Comparison of ENCODE assay signal across 8 cellular contexts in genomic region chr7:152436279-152437147, GRCh38. TPM values are rescaled to one million over a fixed set of nuclear protein-coding genes. Genes with fewer than 3 reads are reported as not detected.
DNase-seq lines count a peak whose midpoint lies in the region; ATAC-seq and TF ChIP-seq lines count a peak whose summit lies in the region.

No MANE protein-coding gene starts in this region.

- peaks cover 15% of the 10 kb centered on the region for H3K27me3 Mint-ChIP-seq in GM23338 (ENCODE audit: insufficient read depth, low read depth, poor library complexity)
- H3K27me3 Mint-ChIP-seq in neural crest cell (ENCODE audit: low read depth) = peaks cover 4% of the 10 kb centered on the region

- H3K27me3 ChIP-seq in GM23338 (ENCODE audit: insufficient read depth) (peaks cover 25% of the 10 kb centered on the region), stomach (no peaks in the 10 kb centered on the region)

- TF ChIP-seq CTCF in GM23338 (conservative IDR thresholded peaks at IDR 0.05; ENCODE audit: low read depth in 2 of 2) = no peak
- TF ChIP-seq CTCF in LNCaP clone FGC (IDR thresholded peaks at IDR 0.05; ENCODE audit: control insufficient read depth, extremely low read depth, insufficient read depth) = no peak
- TF ChIP-seq CTCF in foreskin fibroblast (IDR thresholded peaks at IDR 0.05; ENCODE audit: low read depth, low read length) = no peak
- TF ChIP-seq CTCF in neural crest cell (conservative IDR thresholded peaks at IDR 0.05) = no peak
- no peak for TF ChIP-seq CTCF in stomach (IDR thresholded peaks at IDR 0.05)

- H4K20me1 ChIP-seq in GM23338 (replicated peaks; ENCODE audit: insufficient read depth) = peaks cover 19% of the 10 kb centered on the region

- H3K9me2 ChIP-seq in GM23338 (ENCODE audit: insufficient read depth) = no peaks in the 10 kb centered on the region

- H3K4me1 Mint-ChIP-seq in GM23338 (peaks cover 24% of the 10 kb centered on the region; the same call in 2 of the 3 replicates), neural crest cell (peaks cover 29% of the 10 kb centered on the region)

- no peaks in the 10 kb centered on the region for H3K9me3 ChIP-seq in stomach

- H3K36me3 ChIP-seq in GM23338 (ENCODE audit: insufficient read depth) (no peaks in the 10 kb centered on the region), stomach (no peaks in the 10 kb centered on the region)

- peak; percentile 69 for ATAC-seq in GM23338

- H3K27ac ChIP-seq in GM23338 (ENCODE audit: low read depth) = no peak overlapping the region
- H3K27ac ChIP-seq in stomach = peak overlapping the region; percentile 97 to 100 (median 99)

- H3K4me3 Mint-ChIP-seq in GM23338 = peak overlapping the region; percentile 81
- peak overlapping the region; percentile 89 for H3K4me3 Mint-ChIP-seq in neural crest cell

- H3F3A ChIP-seq in GM23338 (replicated peaks; ENCODE audit: low read depth) = peaks cover 4% of the 10 kb centered on the region; the same call in 1 of the 2 replicates

- H3K79me2 ChIP-seq in GM23338 (replicated peaks; ENCODE audit: insufficient read depth) = peaks cover 35% of the 10 kb centered on the region

- H3K36me3 Mint-ChIP-seq in GM23338 (ENCODE audit: low read depth) (no peaks in the 10 kb centered on the region), neural crest cell (ENCODE audit: low read depth) (no peaks in the 10 kb centered on the region)

- no peak overlapping the region for H3K27ac Mint-ChIP-seq in GM23338
- no peak overlapping the region for H3K27ac Mint-ChIP-seq in neural crest cell (ENCODE audit: unreplicated experiment)

- H3K4me3 ChIP-seq in GM23338 (peak overlapping the region; percentile 74), LNCaP clone FGC (ENCODE audit: low read depth, low read length) (peak overlapping the region; percentile 54), foreskin fibroblast (ENCODE audit: low read depth in 1 of 2, low read length in 2 of 2) (peak overlapping the region; percentile 51 to 63), stomach (peak overlapping the region; percentile 45 to 82 (median 60))

- peaks cover 3% of the 10 kb centered on the region; the same call in 2 of the 3 replicates for H3K9me3 Mint-ChIP-seq in GM23338
- H3K9me3 Mint-ChIP-seq in neural crest cell = no peaks in the 10 kb centered on the region

- intact Hi-C loops in stomach (cut with DNase I; ENCODE audit: low total_unique reads) = no loop called here

- peak overlapping the region; percentile 87 for H2AFZ ChIP-seq in GM23338

- H3K4me1 ChIP-seq in GM23338 (ENCODE audit: insufficient read depth) (peaks cover 34% of the 10 kb centered on the region), stomach (peaks cover 16 to 41% (median 30%) of the 10 kb centered on the region in 4 donors)

- TF ChIP-seq EP300 in stomach (IDR thresholded peaks at IDR 0.05) = no peak

- TF ChIP-seq POLR2A in Raji (IDR thresholded peaks at IDR 0.05; ENCODE audit: insufficient read depth, low read depth, low read length) (peak; percentile 50), stomach (IDR thresholded peaks at IDR 0.05) (no peak)

- WGBS in stomach, 5 donors = 0 to 1% (median 1%) methylated on average over 42 to 112 of the region's 118 CpGs

- peak overlapping the region; percentile 79 for H3K4me2 ChIP-seq in GM23338

- peak; percentile 91 for DNase-seq in EH (ENCODE audit: low read depth)
- peak; percentile 95 for DNase-seq in GM23338 (ENCODE audit: low spot score)
- DNase-seq in LNCaP clone FGC (ENCODE audit: low read depth) = peak; percentile 78
- DNase-seq in activated gamma-delta T cell treated with Interleukin-2 at 50 U/mL for 16 hours = peak; percentile 89
- DNase-seq in foreskin fibroblast = peak; percentile 93 to 98
- peak; percentile 94 for DNase-seq in neural crest cell (ENCODE audit: low read depth, low spot score)
- DNase-seq in stomach = peak; percentile 94

TF ChIP-seq in GM23338, 12 proteins besides CTCF, POLR2A, EP300 and RAD21:
- no peak for TF ChIP-seq ETS1 (IDR thresholded peaks at IDR 0.05)
- peak; percentile 91 for TF ChIP-seq CREB1 (CRISPR knock-in tag; IDR thresholded peaks at IDR 0.05; ENCODE audit: low read depth)
TF ChIP-seq in GM23338: peak in this region for 1.

RNA-seq across cellular contexts. Expression of gene KMT2C, which starts 0.7 kb away (rescaled TPM):
- total RNA-seq in GM23338 (2014; rRNA removed; shearing (Covaris generic)) = 29.9 and 39.0 TPM in 2 replicates
- 9.1 and 11.4 TPM in 2 replicates for polyA plus RNA-seq in GM23338 (2016; fragmentation: Nextera tagmentation; extraction: Ambion mirVana)
- 49.8 and 54.7 TPM in 2 replicates for total RNA-seq in neural crest cell
- 100 to 1,000 TPM in 3 of 5 donors, 10 to 100 TPM in 2; 74.4 to 248 (median 101) TPM for total RNA-seq in stomach
- polyA plus RNA-seq in stomach = 1 to 10 TPM; 5.0 to 6.4 (median 6.3) TPM
